27 cellular contexts compared by ENCODE assay signal in the genomic region with DNA sequence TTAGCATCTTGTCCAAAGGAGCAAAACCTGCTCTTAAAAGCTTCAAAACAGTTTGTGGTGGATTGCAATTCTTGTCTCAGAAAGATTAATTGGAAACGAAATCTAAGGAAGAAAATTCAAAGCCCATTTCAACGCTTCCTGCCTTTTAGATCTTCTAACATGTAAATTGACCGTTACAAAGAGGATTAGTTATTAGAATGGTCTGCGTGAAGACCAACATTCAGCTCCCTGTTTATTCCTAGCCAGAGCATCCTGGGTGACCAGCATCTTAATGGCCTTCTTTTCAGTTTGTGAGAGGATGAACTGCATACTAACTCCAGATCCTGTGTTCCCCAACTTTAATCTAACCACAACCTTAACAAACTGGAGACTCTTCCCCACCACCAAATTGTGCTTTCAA.
"Had no signal": no experiment of that assay in that cellular context is flagged by ENCODE, and none has a peak within 500 bp of the region (broad histone marks: within the 10 kb centered on the region; RNA-seq: fewer than 3 reads in every experiment).

No MANE protein-coding gene starts in this region.

- DNase-seq: activated CD4-positive, alpha-beta T cell treated with anti-CD3 and anti-CD28 coated beads for 4 hours; activated CD4-positive, alpha-beta T cell treated with anti-CD3 and anti-CD28 coated beads, Interleukin-2, amount 50 U/mL, for 4 hours; activated CD4-positive, CD25-positive, alpha-beta regulatory T cell; activated CD8-positive, alpha-beta memory T cell treated with anti-CD3 and anti-CD28 coated beads for 24 hours; activated effector memory CD4-positive, alpha-beta T cell treated with Interleukin-2 at 50 U/mL for 16 hours; activated naive CD4-positive, alpha-beta T cell treated with Interleukin-2 at 50 U/mL for 16 hours; foreskin keratinocyte; kidney glomerular epithelial cell; left lung; lower lobe of right lung; pancreas; psoas muscle; stimulated activated CD4-positive, alpha-beta T cell treated with anti-CD3 and anti-CD28 coated beads, Interleukin-1b, Interleukin-23, amount 100 ng/mL, for 48 hours; stimulated activated CD4-positive, alpha-beta T cell treated with anti-CD3 and anti-CD28 coated beads, Interleukin-4, amount 100 ng/mL, for 4 hours; stimulated activated CD8-positive, alpha-beta memory T cell treated with anti-CD3 and anti-CD28 coated beads, Interleukin-4, amount 100 ng/mL, for 48 hours; stomach; T-cell; tibial artery; upper lobe of right lung had no signal

- H3K4me1 ChIP-seq: left lung, lower lobe of right lung, pancreas, psoas muscle, right atrium auricular region, upper lobe of right lung had no signal

- H3K4me3 Mint-ChIP-seq: activated naive CD8-positive, alpha-beta T cell; nephron; stimulated activated memory B cell treated with anti-CD40 and anti-IgM and Interleukin-4, amounts not matched to agents 10 μg/mL and 1 μg/mL and 100 μg/mL, for 72 hours; T-cell; T-helper 2 cell treated with Interferon-gamma antibody and Interleukin-4, amounts not matched to agents 5 μg/mL and 100 μg/mL, for 36 hours had no signal

- H3K4me2 ChIP-seq: smooth muscle cell had no signal

- H3K27ac Mint-ChIP-seq: activated naive CD8-positive, alpha-beta T cell; stimulated activated memory B cell treated with anti-CD40 and anti-IgM and Interleukin-4, amounts not matched to agents 10 μg/mL and 1 μg/mL and 100 μg/mL, for 72 hours; T-cell; T-helper 2 cell treated with Interferon-gamma antibody and Interleukin-4, amounts not matched to agents 5 μg/mL and 100 μg/mL, for 36 hours had no signal

- H3K27me3 ChIP-seq: esophagus muscularis mucosa, foreskin keratinocyte, left lung, right atrium auricular region, stomach, suprapubic skin, upper lobe of right lung had no signal

- H3K9me3 ChIP-seq: esophagus muscularis mucosa, left lung, lower lobe of right lung, pancreas, psoas muscle, right atrium auricular region, stomach, suprapubic skin, tibial artery, upper lobe of right lung had no signal

- H3K4me3 ChIP-seq: esophagus muscularis mucosa, left lung, lower lobe of right lung, pancreas, psoas muscle, right atrium auricular region, smooth muscle cell, stomach, suprapubic skin, tibial artery, upper lobe of right lung had no signal

- H3K36me3 ChIP-seq: esophagus muscularis mucosa, left lung, lower lobe of right lung, pancreas, right atrium auricular region, stomach, suprapubic skin, tibial artery, upper lobe of right lung had no signal

- H3K36me3 Mint-ChIP-seq: activated naive CD8-positive, alpha-beta T cell; stimulated activated memory B cell treated with anti-CD40 and anti-IgM and Interleukin-4, amounts not matched to agents 10 μg/mL and 1 μg/mL and 100 μg/mL, for 72 hours; T-cell had no signal

- H3K9me3 Mint-ChIP-seq: nephron; stimulated activated memory B cell treated with anti-CD40 and anti-IgM and Interleukin-4, amounts not matched to agents 10 μg/mL and 1 μg/mL and 100 μg/mL, for 72 hours; T-cell; T-helper 2 cell treated with Interferon-gamma antibody and Interleukin-4, amounts not matched to agents 5 μg/mL and 100 μg/mL, for 36 hours had no signal

- ATAC-seq: foreskin keratinocyte; left lung; lower lobe of right lung; pancreas; psoas muscle; stimulated activated memory B cell treated with anti-CD40 and anti-IgM and Interleukin-4, amounts not matched to agents 10 μg/mL and 1 μg/mL and 100 μg/mL, for 72 hours; T-cell; upper lobe of right lung had no signal

- H3K4me1 Mint-ChIP-seq: stimulated activated memory B cell treated with anti-CD40 and anti-IgM and Interleukin-4, amounts not matched to agents 10 μg/mL and 1 μg/mL and 100 μg/mL, for 72 hours; T-cell had no signal

- H3K27ac ChIP-seq: foreskin keratinocyte, left lung, lower lobe of right lung, pancreas, psoas muscle, right atrium auricular region, stomach, suprapubic skin, tibial artery, upper lobe of right lung had no signal
